In genomic region chr6:20534906-20535305, GRCh38 we compare ENCODE assay signal across 8 cellular contexts. TPM values are rescaled to one million over a fixed set of nuclear protein-coding genes. Genes with fewer than 3 reads are reported as not detected.
DNase-seq lines count a peak whose midpoint lies in the region; ATAC-seq and TF ChIP-seq lines count a peak whose summit lies in the region.

No MANE protein-coding gene starts in this region.

- H3K36me3 ChIP-seq in heart right ventricle: peaks cover 0 to 22% (median 0%) of the 10 kb centered on the region in 9 donors
- no peaks in the 10 kb centered on the region for H3K36me3 ChIP-seq in HUES48 (ENCODE audit: control insufficient read depth, insufficient read depth, low read length)
- H3K36me3 ChIP-seq in stomach: peaks cover 0 to 16% (median 10%) of the 10 kb centered on the region in 4 donors

- peaks cover 56% of the 10 kb centered on the region for H3K36me3 Mint-ChIP-seq in activated T-helper 17 cell treated with anti-CD3 and anti-CD28 coated beads, Interleukin-2, amount 50 U/mL, for 72 hours (ENCODE audit: low read depth)

- H3K27me3 ChIP-seq in heart right ventricle: no peaks in the 10 kb centered on the region
- no peaks in the 10 kb centered on the region for H3K27me3 ChIP-seq in HUES48 (ENCODE audit: control insufficient read depth, insufficient read depth, low read length)
- no peaks in the 10 kb centered on the region for H3K27me3 ChIP-seq in stomach

- peak overlapping the region; percentile 89 for H3K9ac ChIP-seq in HUES48 (ENCODE audit: low read depth, low read length)

- peak overlapping the region; percentile 97 for H3K27ac Mint-ChIP-seq in activated T-helper 17 cell treated with anti-CD3 and anti-CD28 coated beads, Interleukin-2, amount 50 U/mL, for 72 hours

- TF ChIP-seq EP300 in stomach (IDR thresholded peaks at IDR 0.05): no peak

- H3K4me3 Mint-ChIP-seq in activated T-helper 17 cell treated with anti-CD3 and anti-CD28 coated beads, Interleukin-2, amount 50 U/mL, for 72 hours: peak overlapping the region; percentile 97

- no peak for TF ChIP-seq CTCF in heart right ventricle (IDR thresholded peaks at IDR 0.05)
- no peak for TF ChIP-seq CTCF in stomach (IDR thresholded peaks at IDR 0.05)

- H3K27me3 Mint-ChIP-seq in activated T-helper 17 cell treated with anti-CD3 and anti-CD28 coated beads, Interleukin-2, amount 50 U/mL, for 72 hours: no peaks in the 10 kb centered on the region

- H3K4me3 ChIP-seq in heart right ventricle (peak overlapping the region; percentile 68 to 100 (median 88)), HUES48 (ENCODE audit: low read depth, low read length) (peak overlapping the region; percentile 86), stomach (peak overlapping the region; percentile 72 to 87 (median 84))

- intact Hi-C loops in heart right ventricle (cut with DNase I): loop anchor here in 5 of 10 donors (5.0 kb wide), 2 partner anchors 133 to 443 kb away; partner anchors contain the start of gene E2F3 (in 4 of the 5)
- intact Hi-C loops in left cardiac atrium (cut with DNase I): no loop called here
- intact Hi-C loops in stomach (cut with DNase I; ENCODE audit: low total_unique reads): loop anchor here (5.0 kb wide), 1 partner anchor 243 kb away; no protein-coding TSS in a partner anchor

- H3K4me1 ChIP-seq in heart right ventricle (peaks cover 0 to 19% (median 17%) of the 10 kb centered on the region in 9 donors), HUES48 (ENCODE audit: control insufficient read depth, insufficient read depth, low read length) (peaks cover 15% of the 10 kb centered on the region), stomach (peaks cover 6 to 39% (median 25%) of the 10 kb centered on the region in 4 donors)

- DNase-seq in heart right ventricle (no peak), left cardiac atrium (no peak), inferior parietal cortex (ENCODE audit: extremely low spot score) (peak; percentile 32), stomach (no peak), UCSD-AML1 (lab: John Stamatoyannopoulos, UW; ENCODE audit: unreplicated experiment) (no peak)
- DNase-seq in stimulated activated CD4-positive, alpha-beta T cell treated with anti-CD3 and anti-CD28 coated beads, Interleukin-15, amount 100 ng/mL, for 24 hours: no peak

- ATAC-seq in heart right ventricle: no peak
- no peak for ATAC-seq in left cardiac atrium
- peak; percentile 39 for ATAC-seq in activated T-helper 17 cell treated with anti-CD3 and anti-CD28 coated beads, Interleukin-2, amount 50 U/mL, for 72 hours (replicated peaks)

- no peaks in the 10 kb centered on the region for H3K9me3 Mint-ChIP-seq in activated T-helper 17 cell treated with anti-CD3 and anti-CD28 coated beads, Interleukin-2, amount 50 U/mL, for 72 hours

- H3K27ac ChIP-seq in heart right ventricle (peak overlapping the region in 7 of 10 donors; percentile 76 to 93 (median 85)), HUES48 (ENCODE audit: low read depth, low read length) (peak overlapping the region; percentile 96), stomach (peak overlapping the region in 4 of 5 donors; percentile 87 to 93 (median 92))

- no peak for TF ChIP-seq POLR2A in stomach (IDR thresholded peaks at IDR 0.05)

- peaks cover 37% of the 10 kb centered on the region for H3K4me1 Mint-ChIP-seq in activated T-helper 17 cell treated with anti-CD3 and anti-CD28 coated beads, Interleukin-2, amount 50 U/mL, for 72 hours

- H3K9me3 ChIP-seq in heart right ventricle (no peaks in the 10 kb centered on the region), HUES48 (ENCODE audit: control insufficient read depth, insufficient read depth, low read length) (no peaks in the 10 kb centered on the region), stomach (no peaks in the 10 kb centered on the region)

- 2 to 3% methylated on average over 10 of the region's 10 CpGs for WGBS in heart right ventricle, 2 donors
- WGBS in stomach, 5 donors: 1 to 3% (median 1%) methylated on average over 10 of the region's 10 CpGs

RNA-seq across cellular contexts. Expression of gene CDKAL1, which starts 0.6 kb away (rescaled TPM):
- 10 to 100 TPM; 10.4 to 14.0 (median 11.1) TPM for total RNA-seq in heart right ventricle
- polyA plus RNA-seq in heart right ventricle: 1 to 10 TPM; 3.2 to 4.7 TPM
- 10 to 100 TPM in 1 of 2 donors, 1 to 10 TPM in 1; 9.8 to 10.8 TPM for total RNA-seq in left cardiac atrium
- 10 to 100 TPM; 27.7 to 31.9 TPM for total RNA-seq in activated T-helper 17 cell treated with anti-CD3 and anti-CD28 coated beads, Interleukin-2, amount 50 U/mL, for 72 hours
- total RNA-seq in stomach: 10 to 100 TPM in 4 of 5 donors, 1 to 10 TPM in 1; 5.2 to 36.7 (median 21.6) TPM
- 1 to 10 TPM; 3.4 to 4.4 (median 4.4) TPM for polyA plus RNA-seq in stomach
